In the genomic region with DNA sequence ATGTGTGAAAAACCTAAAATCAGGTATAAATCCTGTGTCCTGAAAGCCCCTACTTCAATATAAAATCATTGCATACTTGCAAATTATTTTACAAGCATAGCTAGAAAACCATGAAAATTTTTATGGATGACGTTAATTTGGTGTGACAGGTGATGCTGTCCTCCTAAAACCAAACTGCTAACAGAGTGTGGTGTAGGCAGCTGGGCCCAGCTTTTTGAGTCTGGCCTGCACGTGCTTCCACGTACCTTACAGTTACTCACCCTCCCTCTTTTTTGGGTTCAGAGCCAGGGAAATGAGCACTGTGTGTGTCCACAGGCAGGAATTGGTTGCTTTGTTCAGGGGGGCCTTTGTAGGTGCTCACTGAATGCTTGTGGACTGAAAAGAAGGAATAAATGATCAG, we compare ENCODE assay signal across 18 cellular contexts. TPM values are rescaled to one million over a fixed set of nuclear protein-coding genes. Genes with fewer than 3 reads are reported as not detected.
DNase-seq lines count a peak whose midpoint lies in the region; ATAC-seq and TF ChIP-seq lines count a peak whose summit lies in the region.
"Had no signal": no experiment of that assay in that cellular context is flagged by ENCODE, and none has a peak within 500 bp of the region (broad histone marks: within the 10 kb centered on the region; RNA-seq: fewer than 3 reads in every experiment).

No MANE protein-coding gene starts in this region.

- H3K27ac ChIP-seq in breast epithelium (peak overlapping the region; percentile 81 to 88), mammary epithelial cell (ENCODE audit: insufficient read depth, low read depth, low read length) (peak overlapping the region; percentile 43), vagina (peak overlapping the region; percentile 68)
- H3K27ac ChIP-seq: WERI-Rb-1 had no signal

- intact Hi-C loops in breast epithelium (cut with DNase I; ENCODE audit: low total_unique reads): no loop called here
- intact Hi-C loops in MCF 10A (cut with micrococcal nuclease): no loop called here
- intact Hi-C loops in mammary epithelial cell (cut with micrococcal nuclease): no loop called here
- intact Hi-C loops in vagina (cut with DNase I): loop anchor here (10.0 kb wide), 1 partner anchor 54 kb away; no protein-coding TSS in a partner anchor

- no peak overlapping the region for H2AFZ ChIP-seq in mammary epithelial cell (ENCODE audit: low read depth, low read length)

- BruUV-seq in MCF 10A (replicated peaks; lab: Mats Ljungman, UMichigan) (no TSS peak), mammary epithelial cell (replicated peaks; lab: Mats Ljungman, UMichigan) (no TSS peak)

- H3K36me3 ChIP-seq in breast epithelium (no peaks in the 10 kb centered on the region), mammary epithelial cell (ENCODE audit: insufficient read depth, low read length) (peaks cover 6% of the 10 kb centered on the region), vagina (no peaks in the 10 kb centered on the region)

- DNase-seq in breast epithelium (ENCODE audit: low spot score in 2 of 2): no peak
- DNase-seq in MCF 10A (ENCODE audit: unreplicated experiment): no peak
- no peak for DNase-seq in mammary epithelial cell
- no peak for DNase-seq in vagina (ENCODE audit: extremely low spot score in 2 of 2)
- no peak for DNase-seq in anterior cingulate cortex (lab: John Stamatoyannopoulos, UW)
- no peak for DNase-seq in NCI-H2196 (lab: John Stamatoyannopoulos, UW; ENCODE audit: unreplicated experiment)
- DNase-seq: ACHN; activated naive CD4-positive, alpha-beta T cell treated with anti-CD3 and anti-CD28 coated beads, Interleukin-2, amount 10 ng/mL, durations not matched to agents 7 days and 5 days; CD4-positive, CD25-positive, alpha-beta regulatory T cell; erythroblast; naive thymus-derived CD4-positive, alpha-beta T cell; NCI-H226; spleen; trophoblast cell; WERI-Rb-1 had no signal

- H3K27me3 ChIP-seq in breast epithelium (no peaks in the 10 kb centered on the region), mammary epithelial cell (ENCODE audit: insufficient read depth, low read length) (no peaks in the 10 kb centered on the region), vagina (no peaks in the 10 kb centered on the region)
- H3K27me3 ChIP-seq: spleen had no signal

- H3K4me2 ChIP-seq in mammary epithelial cell (ENCODE audit: insufficient read depth, low read depth, low read length): peak overlapping the region; percentile 44

- H3K4me1 Mint-ChIP-seq in MCF 10A (ENCODE audit: insufficient read depth, unreplicated experiment) (no peaks in the 10 kb centered on the region), nephron (peaks cover 75% of the 10 kb centered on the region)

- 92% methylated on average over 3 of the region's 3 CpGs for WGBS in mammary epithelial cell (ENCODE audit: low coverage, missing lambda C conversion rate)

- H3K27me3 Mint-ChIP-seq in MCF 10A (ENCODE audit: insufficient read depth, unreplicated experiment) (no peaks in the 10 kb centered on the region), nephron (ENCODE audit: low read depth) (peaks cover 3% of the 10 kb centered on the region)
- H3K27me3 Mint-ChIP-seq: activated naive CD4-positive, alpha-beta T cell treated with anti-CD3 and anti-CD28 coated beads, Interleukin-2, amount 10 ng/mL, durations not matched to agents 7 days and 5 days; CD4-positive, CD25-positive, alpha-beta regulatory T cell; dendritic cell treated with granulocyte-macrophage colony-stimulating factor and Interleukin-4, amounts not matched to agents 40 ng/mL and 50 ng/mL, for 4 days; naive thymus-derived CD4-positive, alpha-beta T cell had no signal

- H3K4me3 ChIP-seq in breast epithelium (no peak overlapping the region), mammary epithelial cell (replicated peaks in 1 of 3; ENCODE audit: insufficient read depth in 1 of 3, low read depth in 2 of 3, low read length in 3 of 3) (no peak overlapping the region), vagina (no peak overlapping the region)
- H3K4me3 ChIP-seq: spleen had no signal

- POLR2A ChIA-PET in MCF 10A (lab: Yijun Ruan, JAX): interaction anchor here (0.7 to 1.6 kb wide), 2 partner anchors 12 to 274 kb away, joined by 3 to 4 read pairs; no protein-coding TSS in a partner anchor

- dilution Hi-C loops in mammary epithelial cell (cut with HindIII; ENCODE audit: low sequenced_read_pairs): loop anchor here (5.0 to 10.0 kb wide), 2 partner anchors 36 to 374 kb away; no protein-coding TSS in a partner anchor

- H3K27ac Mint-ChIP-seq in MCF 10A (ENCODE audit: low read depth, unreplicated experiment) (no peak overlapping the region), nephron (peak overlapping the region; percentile 55 to 80 (median 67))
- H3K27ac Mint-ChIP-seq: activated naive CD4-positive, alpha-beta T cell treated with anti-CD3 and anti-CD28 coated beads, Interleukin-2, amount 10 ng/mL, durations not matched to agents 7 days and 5 days; dendritic cell treated with granulocyte-macrophage colony-stimulating factor and Interleukin-4, amounts not matched to agents 40 ng/mL and 50 ng/mL, for 4 days had no signal

- no peak overlapping the region for H3K4me3 Mint-ChIP-seq in MCF 10A (ENCODE audit: unreplicated experiment)
- no peak overlapping the region for H3K4me3 Mint-ChIP-seq in nephron
- H3K4me3 Mint-ChIP-seq: activated naive CD4-positive, alpha-beta T cell treated with anti-CD3 and anti-CD28 coated beads, Interleukin-2, amount 10 ng/mL, durations not matched to agents 7 days and 5 days; CD4-positive, CD25-positive, alpha-beta regulatory T cell; dendritic cell treated with granulocyte-macrophage colony-stimulating factor and Interleukin-4, amounts not matched to agents 40 ng/mL and 50 ng/mL, for 4 days; naive thymus-derived CD4-positive, alpha-beta T cell had no signal

- CTCF ChIA-PET in MCF 10A (lab: Yijun Ruan, JAX): interaction anchor here (0.6 to 2.1 kb wide), 9 partner anchors 8 to 282 kb away, joined by 3 to 15 read pairs (median 4); no protein-coding TSS in a partner anchor
- CTCF ChIA-PET in mammary epithelial cell (lab: Charles Lee; ENCODE audit: low non-redundant PET): no interaction called here

- no peaks in the 10 kb centered on the region for H3K79me2 ChIP-seq in mammary epithelial cell (ENCODE audit: insufficient read depth, low read length)

- ATAC-seq in GM21786 (IDR thresholded peaks at IDR 0.05; ENCODE audit: unreplicated experiment): no peak
- ATAC-seq: naive thymus-derived CD4-positive, alpha-beta T cell had no signal

- H3K9me3 ChIP-seq in breast epithelium (no peaks in the 10 kb centered on the region), mammary epithelial cell (replicated peaks; ENCODE audit: insufficient read depth, low read length) (no peaks in the 10 kb centered on the region), vagina (no peaks in the 10 kb centered on the region)
- H3K9me3 ChIP-seq: spleen had no signal

- H3K4me1 ChIP-seq in breast epithelium (peaks cover 0 to 5% of the 10 kb centered on the region in 2 donors), mammary epithelial cell (ENCODE audit: insufficient read depth, low read length) (peaks cover 16% of the 10 kb centered on the region), vagina (peaks cover 10% of the 10 kb centered on the region)

- no peaks in the 10 kb centered on the region for H4K20me1 ChIP-seq in mammary epithelial cell (ENCODE audit: insufficient read depth, low read length)

- no peaks in the 10 kb centered on the region for H3K9me3 Mint-ChIP-seq in MCF 10A (ENCODE audit: unreplicated experiment)
- H3K9me3 Mint-ChIP-seq in nephron: no peaks in the 10 kb centered on the region
- H3K9me3 Mint-ChIP-seq: activated naive CD4-positive, alpha-beta T cell treated with anti-CD3 and anti-CD28 coated beads, Interleukin-2, amount 10 ng/mL, durations not matched to agents 7 days and 5 days; CD4-positive, CD25-positive, alpha-beta regulatory T cell; dendritic cell treated with granulocyte-macrophage colony-stimulating factor and Interleukin-4, amounts not matched to agents 40 ng/mL and 50 ng/mL, for 4 days had no signal

- H3K9ac ChIP-seq in mammary epithelial cell (ENCODE audit: insufficient read depth, low read length): no peak overlapping the region

- TF ChIP-seq CTCF in breast epithelium (IDR thresholded peaks at IDR 0.05) (no peak), MCF 10A (IDR thresholded peaks at IDR 0.05; ENCODE audit: unreplicated experiment) (no peak), mammary epithelial cell (conservative IDR thresholded peaks at IDR 0.05 in 1 of 2, IDR thresholded peaks at IDR 0.05 in 1 of 2; ENCODE audit: extremely low read depth in 1 of 2, insufficient read depth in 1 of 2, low read depth in 1 of 2, low read length in 2 of 2) (no peak), nephron (IDR thresholded peaks at IDR 0.05; ENCODE audit: unreplicated experiment in 3 of 3) (no peak), vagina (IDR thresholded peaks at IDR 0.05) (no peak)

- H3K36me3 Mint-ChIP-seq in MCF 10A (ENCODE audit: insufficient read depth, unreplicated experiment) (peaks cover 27% of the 10 kb centered on the region), nephron (ENCODE audit: low read depth) (peaks cover 49% of the 10 kb centered on the region)

- in situ Hi-C loops in mammary epithelial cell (cut with MboI; ENCODE audit: low sequenced_read_pairs in 2 of 2): no loop called here

- TF ChIP-seq POLR2A in breast epithelium (IDR thresholded peaks at IDR 0.05): no peak
- no peak for TF ChIP-seq POLR2A in vagina (IDR thresholded peaks at IDR 0.05)

RNA-seq across cellular contexts. Expression of gene CLEC16A, which starts 36.4 kb away (rescaled TPM):
- total RNA-seq in breast epithelium: 10 to 100 TPM; 20.0 to 35.3 (median 33.1) TPM
- 29.1 and 32.4 TPM in 2 replicates for total RNA-seq in MCF 10A (2022)
- 10 to 100 TPM; 36.4 to 46.3 TPM for total RNA-seq in mammary epithelial cell
- polyA plus RNA-seq in mammary epithelial cell: 15.8 TPM
- 67.8 TPM for polyA minus RNA-seq in mammary epithelial cell
- total RNA-seq in vagina: 21.6 TPM

RNA-seq across cellular contexts. Expression of gene DEXI, which starts 38.5 kb away (rescaled TPM):
- 10 to 100 TPM; 50.3 to 88.5 (median 52.8) TPM for total RNA-seq in breast epithelium
- 21.6 and 24.1 TPM in 2 replicates for total RNA-seq in MCF 10A (2022)
- 10 to 100 TPM; 34.4 to 42.5 TPM for total RNA-seq in mammary epithelial cell
- 49.3 TPM for polyA plus RNA-seq in mammary epithelial cell
- 21.1 TPM for polyA minus RNA-seq in mammary epithelial cell
- 67.5 TPM for total RNA-seq in vagina
